8 cellular contexts compared by ENCODE assay signal in genomic region chr17:42193216-42194132, GRCh38. TPM values are rescaled to one million over a fixed set of nuclear protein-coding genes. Genes with fewer than 3 reads are reported as not detected.
DNase-seq lines count a peak whose midpoint lies in the region; ATAC-seq and TF ChIP-seq lines count a peak whose summit lies in the region.
"Had no signal": no experiment of that assay in that cellular context is flagged by ENCODE, and none has a peak within 500 bp of the region (broad histone marks: within the 10 kb centered on the region; RNA-seq: fewer than 3 reads in every experiment).

No MANE protein-coding gene starts in this region.

- H3K27me3 ChIP-seq in kidney epithelial cell (ENCODE audit: control insufficient read depth, insufficient read depth, low read length) (no peaks in the 10 kb centered on the region), testis (no peaks in the 10 kb centered on the region)

- H3K36me3 ChIP-seq in kidney epithelial cell (ENCODE audit: control insufficient read depth, insufficient read depth, low read length) (no peaks in the 10 kb centered on the region), testis (ENCODE audit: low read depth, missing control alignments) (no peaks in the 10 kb centered on the region)

- TF ChIP-seq CTCF in kidney epithelial cell (IDR thresholded peaks at IDR 0.05; ENCODE audit: insufficient read depth, low read length, poor library complexity, severe bottlenecking), result no peak
- TF ChIP-seq CTCF in testis (IDR thresholded peaks at IDR 0.05), result no peak

- no peaks in the 10 kb centered on the region for H3K36me3 Mint-ChIP-seq in activated naive CD8-positive, alpha-beta T cell treated with anti-CD3 and anti-CD28 coated beads for 36 hours

- 56 to 67% methylated on average over 9 to 15 of the region's 15 CpGs for WGBS in testis, 2 donors

- intact Hi-C loops in testis (cut with DNase I; ENCODE audit: low total_unique reads), result no loop called here

- peak overlapping the region; percentile 94 for H3K4me3 Mint-ChIP-seq in activated naive CD8-positive, alpha-beta T cell treated with anti-CD3 and anti-CD28 coated beads for 36 hours

- H3K9me3 ChIP-seq in testis, result no peaks in the 10 kb centered on the region

- H3K27me3 Mint-ChIP-seq in activated naive CD8-positive, alpha-beta T cell treated with anti-CD3 and anti-CD28 coated beads for 36 hours, result no peaks in the 10 kb centered on the region

- H3K27ac ChIP-seq in testis, result peak overlapping the region; percentile 3 to 63

- no peak for TF ChIP-seq POLR2A in testis (IDR thresholded peaks at IDR 0.05)

- peaks cover 8% of the 10 kb centered on the region for H3K4me1 Mint-ChIP-seq in activated naive CD8-positive, alpha-beta T cell treated with anti-CD3 and anti-CD28 coated beads for 36 hours

- H3K9me3 Mint-ChIP-seq in activated naive CD8-positive, alpha-beta T cell treated with anti-CD3 and anti-CD28 coated beads for 36 hours, result no peaks in the 10 kb centered on the region

- H3K4me3 ChIP-seq in kidney epithelial cell (ENCODE audit: low read depth, low read length) (peak overlapping the region; percentile 67), testis (peak overlapping the region; percentile 52 to 67)

- H3K4me1 ChIP-seq in testis, result peaks cover 8% of the 10 kb centered on the region

- DNase-seq in activated naive CD8-positive, alpha-beta T cell treated with anti-CD3 and anti-CD28 coated beads for 36 hours, result no peak
- no peak for DNase-seq in kidney epithelial cell (ENCODE audit: low read depth)
- DNase-seq in testis, result no peak
- DNase-seq in COR-L47 (lab: John Stamatoyannopoulos, UW), result no peak
- no peak for DNase-seq in A172 (ENCODE audit: low spot score)
- DNase-seq in T1000 (lab: John Stamatoyannopoulos, UW), result no peak

- peak overlapping the region; percentile 83 for H3K27ac Mint-ChIP-seq in activated naive CD8-positive, alpha-beta T cell treated with anti-CD3 and anti-CD28 coated beads for 36 hours

- ATAC-seq in HG02571 (IDR thresholded peaks at IDR 0.05; ENCODE audit: unreplicated experiment), result peak; percentile 11

RNA-seq across cellular contexts. Expression of gene GHDC, which starts 0.8 kb away (rescaled TPM):
- total RNA-seq in activated naive CD8-positive, alpha-beta T cell treated with anti-CD3 and anti-CD28 coated beads for 36 hours, result 10 to 100 TPM; 13.6 to 14.6 TPM
- total RNA-seq in kidney epithelial cell (26.7 and 45.8 TPM in 2 replicates), testis (10 to 100 TPM; 28.3 to 36.6 TPM)
- polyA plus RNA-seq in testis (ENCODE audit: insufficient read depth, low read depth, low replicate concordance), result 16.9 TPM
- 27.0 and 31.5 TPM in 2 replicates for total RNA-seq in A172 (2014; rRNA removed; shearing (Covaris generic))

RNA-seq across cellular contexts. Expression of gene HCRT, which starts 8.2 kb away (rescaled TPM):
- not detected for total RNA-seq in activated naive CD8-positive, alpha-beta T cell treated with anti-CD3 and anti-CD28 coated beads for 36 hours
- total RNA-seq in kidney epithelial cell, result not detected in 2 replicates
- not detected for total RNA-seq in testis
- not detected for polyA plus RNA-seq in testis (ENCODE audit: insufficient read depth, low read depth, low replicate concordance)
- total RNA-seq in A172 (2014; rRNA removed; shearing (Covaris generic)), result not detected in 2 replicates
- total RNA-seq: NCI-H460 had no signal

RNA-seq across cellular contexts. Expression of gene KCNH4, which starts 12.5 kb away (rescaled TPM):
- total RNA-seq in activated naive CD8-positive, alpha-beta T cell treated with anti-CD3 and anti-CD28 coated beads for 36 hours, result under 1 TPM; 0.39 to 0.44 TPM
- total RNA-seq in kidney epithelial cell (0.14 TPM in 1 of 2 replicates, not detected in the other), testis (under 1 TPM; 0.24 to 0.56 TPM)
- polyA plus RNA-seq in testis (ENCODE audit: insufficient read depth, low read depth, low replicate concordance), result 0.42 TPM
- 0.02 TPM in 1 of 2 replicates, not detected in the other for total RNA-seq in A172 (2014; rRNA removed; shearing (Covaris generic))

RNA-seq across cellular contexts. Expression of gene RAB5C, which starts 38.7 kb away (rescaled TPM):
- 10 to 100 TPM; 44.4 to 48.9 TPM for total RNA-seq in activated naive CD8-positive, alpha-beta T cell treated with anti-CD3 and anti-CD28 coated beads for 36 hours
- total RNA-seq in kidney epithelial cell (142 and 195 TPM in 2 replicates), testis (100 to 1,000 TPM in 1 of 2 donors, 10 to 100 TPM in 1; 96.0 to 152 TPM)
- polyA plus RNA-seq in testis (ENCODE audit: insufficient read depth, low read depth, low replicate concordance), result 139 TPM
- 96.9 and 131 TPM in 2 replicates for total RNA-seq in A172 (2014; rRNA removed; shearing (Covaris generic))
